ENCODE assay signal across 16 cellular contexts in genomic region chr22:30646518-30647160, GRCh38. TPM values are rescaled to one million over a fixed set of nuclear protein-coding genes. Genes with fewer than 3 reads are reported as not detected.
DNase-seq lines count a peak whose midpoint lies in the region; ATAC-seq, FAIRE-seq and TF ChIP-seq lines count a peak whose summit lies in the region.
"Had no signal": no experiment of that assay in that cellular context is flagged by ENCODE, and none has a peak within 500 bp of the region (broad histone marks: within the 10 kb centered on the region; RNA-seq: fewer than 3 reads in every experiment).

No MANE protein-coding gene starts in this region.

- intact Hi-C loops in activated naive CD4-positive, alpha-beta T cell treated with anti-CD3 and anti-CD28 coated beads for 36 hours (cut with micrococcal nuclease) = loop anchor here (5.0 to 10.0 kb wide), 2 partner anchors 436 to 878 kb away; partner anchors contain the start of gene SMTN
- intact Hi-C loops in kidney (cut with DNase I) = no loop called here
- intact Hi-C loops in naive thymus-derived CD4-positive, alpha-beta T cell (cut with micrococcal nuclease) = no loop called here
- intact Hi-C loops in lower leg skin (cut with DNase I; ENCODE audit: low total_unique reads) = no loop called here

- H3K9me3 Mint-ChIP-seq in activated naive CD4-positive, alpha-beta T cell treated with anti-CD3 and anti-CD28 coated beads, Interleukin-2, amount 50 U/mL, for 24 hours = no peaks in the 10 kb centered on the region
- H3K9me3 Mint-ChIP-seq in activated naive CD4-positive, alpha-beta T cell treated with anti-CD3 and anti-CD28 coated beads for 36 hours = no peaks in the 10 kb centered on the region
- H3K9me3 Mint-ChIP-seq in naive thymus-derived CD4-positive, alpha-beta T cell = no peaks in the 10 kb centered on the region

- H3K27ac ChIP-seq in kidney (ENCODE audit: low read depth in 2 of 2, low read length in 2 of 2) (no peak overlapping the region), substantia nigra (ENCODE audit: low read depth, low read length, poor library complexity, severe bottlenecking) (peak overlapping the region; percentile 55)
- no peak overlapping the region for H3K27ac ChIP-seq in naive thymus-derived CD4-positive, alpha-beta T cell (ENCODE audit: low read depth, low read length)
- H3K27ac ChIP-seq: BLaER1 had no signal

- H3K9me3 ChIP-seq in kidney (ENCODE audit: control insufficient read depth in 1 of 2, low read length in 2 of 2) = no peaks in the 10 kb centered on the region
- H3K9me3 ChIP-seq in naive thymus-derived CD4-positive, alpha-beta T cell (ENCODE audit: control insufficient read depth in 2 of 3, low read length in 3 of 3) = no peaks in the 10 kb centered on the region
- H3K9me3 ChIP-seq: BLaER1 had no signal

- no peak for FAIRE-seq in kidney (lab: Jason Lieb, UNC)
- FAIRE-seq: GM19239, HepG2, HTR-8/SVneo had no signal

- no peaks in the 10 kb centered on the region for H3K27me3 ChIP-seq in naive thymus-derived CD4-positive, alpha-beta T cell (ENCODE audit: control insufficient read depth in 2 of 2, insufficient read depth in 2 of 2, low read length in 2 of 2)
- H3K27me3 ChIP-seq: BLaER1 had no signal

- TF ChIP-seq CTCF in kidney (IDR thresholded peaks at IDR 0.05; ENCODE audit: borderline replicate concordance, extremely low read depth, insufficient read depth) = no peak
- TF ChIP-seq CTCF in lower leg skin (IDR thresholded peaks at IDR 0.05) = no peak

- no peak for TF ChIP-seq POLR2A in lower leg skin (IDR thresholded peaks at IDR 0.05)

- CTCF ChIA-PET in activated naive CD4-positive, alpha-beta T cell treated with anti-CD3 and anti-CD28 coated beads for 36 hours (lab: Charles Lee) = interaction anchor here (0.5 kb wide), 2 partner anchors 21 to 47 kb away, joined by 3 to 4 read pairs; no protein-coding TSS in a partner anchor
- CTCF ChIA-PET in naive thymus-derived CD4-positive, alpha-beta T cell (lab: Charles Lee) = no interaction called here

- H3K9ac ChIP-seq in kidney (ENCODE audit: low read length in 2 of 2) = no peak overlapping the region
- H3K9ac ChIP-seq: BLaER1 had no signal

- DNase-seq in activated naive CD4-positive, alpha-beta T cell treated with anti-CD3 and anti-CD28 coated beads for 36 hours = no peak
- DNase-seq in kidney (peak; percentile 48), substantia nigra (lab: John Stamatoyannopoulos, UW) (no peak), NCI-H774 (lab: John Stamatoyannopoulos, UW) (no peak), lower leg skin (ENCODE audit: low spot score in 2 of 2) (no peak)
- no peak for DNase-seq in naive thymus-derived CD4-positive, alpha-beta T cell
- DNase-seq: 8988T, AML-193, DMS53, GF-D8 had no signal

- H3K36me3 Mint-ChIP-seq in activated naive CD4-positive, alpha-beta T cell treated with anti-CD3 and anti-CD28 coated beads, Interleukin-2, amount 50 U/mL, for 24 hours = peaks cover 6% of the 10 kb centered on the region
- H3K36me3 Mint-ChIP-seq in activated naive CD4-positive, alpha-beta T cell treated with anti-CD3 and anti-CD28 coated beads for 36 hours (ENCODE audit: low read depth) = no peaks in the 10 kb centered on the region
- H3K36me3 Mint-ChIP-seq in naive thymus-derived CD4-positive, alpha-beta T cell = peaks cover 0 to 4% (median 0%) of the 10 kb centered on the region in 5 donors

- POLR2A ChIA-PET in naive thymus-derived CD4-positive, alpha-beta T cell (lab: Charles Lee) = no interaction called here

- no peaks in the 10 kb centered on the region for H3K27me3 Mint-ChIP-seq in activated naive CD4-positive, alpha-beta T cell treated with anti-CD3 and anti-CD28 coated beads, Interleukin-2, amount 50 U/mL, for 24 hours
- H3K27me3 Mint-ChIP-seq in activated naive CD4-positive, alpha-beta T cell treated with anti-CD3 and anti-CD28 coated beads for 36 hours (ENCODE audit: low read depth) = no peaks in the 10 kb centered on the region
- H3K27me3 Mint-ChIP-seq in naive thymus-derived CD4-positive, alpha-beta T cell = no peaks in the 10 kb centered on the region

- H3K4me1 ChIP-seq in kidney (ENCODE audit: control insufficient read depth in 1 of 2, insufficient read depth in 1 of 2, low read depth in 1 of 2, low read length in 2 of 2) = no peaks in the 10 kb centered on the region
- H3K4me1 ChIP-seq in naive thymus-derived CD4-positive, alpha-beta T cell (ENCODE audit: control insufficient read depth in 2 of 2, insufficient read depth in 2 of 2, low read length in 2 of 2) = no peaks in the 10 kb centered on the region
- H3K4me1 ChIP-seq: BLaER1 had no signal

- WGBS in lower leg skin, 2 donors = 96% methylated on average over 25 of the region's 25 CpGs

- H3K36me3 ChIP-seq in kidney (ENCODE audit: control insufficient read depth in 1 of 2, insufficient read depth in 2 of 2, low read length in 2 of 2) = no peaks in the 10 kb centered on the region
- H3K36me3 ChIP-seq in naive thymus-derived CD4-positive, alpha-beta T cell (ENCODE audit: control insufficient read depth in 2 of 3, insufficient read depth in 3 of 3, low read length in 3 of 3) = no peaks in the 10 kb centered on the region
- H3K36me3 ChIP-seq: BLaER1 had no signal

- no peak for ATAC-seq in naive thymus-derived CD4-positive, alpha-beta T cell
- ATAC-seq: HCT116, HepG2 had no signal

- H3K4me3 ChIP-seq in kidney (ENCODE audit: low read length in 2 of 2) (no peak overlapping the region), lower leg skin (ENCODE audit: low read depth, poor library complexity, severe bottlenecking) (no peak overlapping the region)
- no peak overlapping the region for H3K4me3 ChIP-seq in naive thymus-derived CD4-positive, alpha-beta T cell (ENCODE audit: low read length)
- H3K4me3 ChIP-seq: BLaER1 had no signal

- peaks cover 56% of the 10 kb centered on the region for H3K4me1 Mint-ChIP-seq in activated naive CD4-positive, alpha-beta T cell treated with anti-CD3 and anti-CD28 coated beads, Interleukin-2, amount 50 U/mL, for 24 hours
- H3K4me1 Mint-ChIP-seq in activated naive CD4-positive, alpha-beta T cell treated with anti-CD3 and anti-CD28 coated beads for 36 hours (ENCODE audit: low read depth) = peaks cover 42% of the 10 kb centered on the region
- H3K4me1 Mint-ChIP-seq in naive thymus-derived CD4-positive, alpha-beta T cell = peaks cover 0 to 38% (median 0%) of the 10 kb centered on the region in 7 donors

- peak overlapping the region; percentile 41 for H3K27ac Mint-ChIP-seq in activated naive CD4-positive, alpha-beta T cell treated with anti-CD3 and anti-CD28 coated beads, Interleukin-2, amount 50 U/mL, for 24 hours
- H3K27ac Mint-ChIP-seq in activated naive CD4-positive, alpha-beta T cell treated with anti-CD3 and anti-CD28 coated beads for 36 hours = no peak overlapping the region
- H3K27ac Mint-ChIP-seq in naive thymus-derived CD4-positive, alpha-beta T cell = peak overlapping the region in 1 of 9 donors; percentile 59

- H3K4me3 Mint-ChIP-seq in activated naive CD4-positive, alpha-beta T cell treated with anti-CD3 and anti-CD28 coated beads, Interleukin-2, amount 50 U/mL, for 24 hours = no peak overlapping the region
- H3K4me3 Mint-ChIP-seq in activated naive CD4-positive, alpha-beta T cell treated with anti-CD3 and anti-CD28 coated beads for 36 hours = no peak overlapping the region
- H3K4me3 Mint-ChIP-seq in naive thymus-derived CD4-positive, alpha-beta T cell = no peak overlapping the region

RNA-seq across cellular contexts. Expression of gene SLC35E4, which starts 11.1 kb away (rescaled TPM):
- total RNA-seq in activated naive CD4-positive, alpha-beta T cell treated with anti-CD3 and anti-CD28 coated beads for 36 hours = 1 to 10 TPM; 2.2 TPM
- total RNA-seq in kidney (3.2 TPM), lower leg skin (10 to 100 TPM; 14.6 to 22.2 (median 18.6) TPM)
- 1.8 TPM for polyA plus RNA-seq in kidney (ENCODE audit: insufficient read depth, low read depth, low replicate concordance)
- total RNA-seq in naive thymus-derived CD4-positive, alpha-beta T cell = 1 to 10 TPM; 2.0 to 5.2 (median 3.4) TPM
- 1 to 10 TPM in 1 of 2 donors, under 1 TPM in 1; 0.85 to 1.9 TPM for polyA plus RNA-seq in naive thymus-derived CD4-positive, alpha-beta T cell

RNA-seq across cellular contexts. Expression of gene DUSP18, which starts 21.0 kb away (rescaled TPM):
- 1 to 10 TPM; 4.7 to 5.6 TPM for total RNA-seq in activated naive CD4-positive, alpha-beta T cell treated with anti-CD3 and anti-CD28 coated beads for 36 hours
- total RNA-seq in kidney (14.0 TPM), lower leg skin (10 to 100 TPM in 1 of 4 donors, 1 to 10 TPM in 3; 6.2 to 10.6 (median 8.2) TPM)
- polyA plus RNA-seq in kidney (ENCODE audit: insufficient read depth, low read depth, low replicate concordance) = 3.6 TPM
- 10 to 100 TPM in 4 of 5 experiments, 1 to 10 TPM in 1; 7.4 to 18.5 (median 14.1) TPM for total RNA-seq in naive thymus-derived CD4-positive, alpha-beta T cell
- 10 to 100 TPM in 1 of 2 donors, 1 to 10 TPM in 1; 7.4 to 12.2 TPM for polyA plus RNA-seq in naive thymus-derived CD4-positive, alpha-beta T cell

RNA-seq across cellular contexts. Expression of gene TCN2, which starts 39.7 kb away (rescaled TPM):
- total RNA-seq in activated naive CD4-positive, alpha-beta T cell treated with anti-CD3 and anti-CD28 coated beads for 36 hours = under 1 TPM; 0.19 to 0.22 TPM
- total RNA-seq in kidney (71.3 TPM), lower leg skin (10 to 100 TPM in 3 of 4 donors, 1 to 10 TPM in 1; 9.9 to 20.2 (median 14.8) TPM)
- polyA plus RNA-seq in kidney (ENCODE audit: insufficient read depth, low read depth, low replicate concordance) = 174 TPM
- 1 to 10 TPM in 3 of 5 experiments, under 1 TPM in 2; 0.57 to 8.9 (median 1.3) TPM for total RNA-seq in naive thymus-derived CD4-positive, alpha-beta T cell
- polyA plus RNA-seq in naive thymus-derived CD4-positive, alpha-beta T cell = under 1 TPM; 0.69 to 0.79 TPM

RNA-seq across cellular contexts. Expression of gene OSBP2, which starts 48.0 kb away (rescaled TPM):
- under 1 TPM; 0.81 to 0.89 TPM for total RNA-seq in activated naive CD4-positive, alpha-beta T cell treated with anti-CD3 and anti-CD28 coated beads for 36 hours
- total RNA-seq in kidney (4.0 TPM), lower leg skin (10 to 100 TPM in 2 of 4 donors, 1 to 10 TPM in 2; 7.2 to 13.3 (median 10.0) TPM)
- 3.4 TPM for polyA plus RNA-seq in kidney (ENCODE audit: insufficient read depth, low read depth, low replicate concordance)
- total RNA-seq in naive thymus-derived CD4-positive, alpha-beta T cell = 1 to 10 TPM; 1.2 to 2.7 (median 2.2) TPM
- polyA plus RNA-seq in naive thymus-derived CD4-positive, alpha-beta T cell = under 1 TPM; 0.37 to 0.56 TPM

RNA-seq across cellular contexts. Expression of gene PES1, which starts 54.9 kb away (rescaled TPM):
- total RNA-seq in activated naive CD4-positive, alpha-beta T cell treated with anti-CD3 and anti-CD28 coated beads for 36 hours = 10 to 100 TPM; 92.8 to 96.7 TPM
- total RNA-seq in kidney (68.4 TPM), lower leg skin (10 to 100 TPM; 43.1 to 55.6 (median 49.1) TPM)
- polyA plus RNA-seq in kidney (ENCODE audit: insufficient read depth, low read depth, low replicate concordance) = 57.0 TPM
- total RNA-seq in naive thymus-derived CD4-positive, alpha-beta T cell = 10 to 100 TPM; 40.6 to 84.2 (median 56.3) TPM
- 10 to 100 TPM; 34.6 to 62.3 TPM for polyA plus RNA-seq in naive thymus-derived CD4-positive, alpha-beta T cell
